Comparison of ENCODE assay signal across 10 cellular contexts in the genomic region with DNA sequence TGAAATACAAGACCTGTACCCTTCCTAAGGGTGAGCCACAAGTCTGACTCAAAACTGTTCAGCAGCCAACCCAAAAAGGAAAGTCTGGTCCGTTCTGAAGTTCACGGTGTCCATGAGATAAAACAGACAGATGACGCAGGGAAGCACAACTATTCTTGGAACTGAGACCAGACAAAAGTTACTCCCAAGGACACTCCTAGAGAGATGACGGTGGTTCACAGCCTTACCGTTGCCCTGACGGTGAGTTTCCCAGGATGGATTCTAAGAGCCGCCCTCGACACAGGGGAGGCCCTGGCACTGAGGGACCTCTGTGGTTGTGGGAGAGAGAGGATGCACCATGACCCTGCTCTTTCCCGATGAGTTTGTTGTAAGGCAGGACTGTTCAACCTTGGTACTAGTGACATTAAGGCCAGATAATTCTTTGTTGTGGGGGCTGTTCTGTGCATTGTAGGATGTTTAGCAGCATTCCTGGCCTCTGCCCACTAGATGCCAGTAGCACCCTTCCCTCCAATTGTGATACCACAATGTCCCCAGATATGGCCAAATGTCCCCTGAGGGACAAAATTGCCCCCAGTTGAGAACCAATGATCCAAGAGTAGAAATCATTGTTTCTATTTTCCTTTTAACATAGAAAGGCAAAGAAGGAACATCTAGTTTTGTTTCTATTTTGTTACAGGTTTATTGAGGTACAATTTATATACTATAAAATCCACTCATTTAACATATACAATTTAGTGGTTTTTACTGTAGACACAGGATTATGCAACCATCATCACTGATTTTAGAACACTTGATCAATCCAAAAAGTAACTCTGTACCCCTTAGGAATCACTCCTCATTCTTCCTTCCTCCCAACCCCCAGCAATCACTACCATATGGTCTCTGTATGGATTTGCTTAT. TPM values are rescaled to one million over a fixed set of nuclear protein-coding genes. Genes with fewer than 3 reads are reported as not detected.
DNase-seq lines count a peak whose midpoint lies in the region; ATAC-seq and TF ChIP-seq lines count a peak whose summit lies in the region.
"Had no signal": no experiment of that assay in that cellular context is flagged by ENCODE, and none has a peak within 500 bp of the region (broad histone marks: within the 10 kb centered on the region; RNA-seq: fewer than 3 reads in every experiment).

No MANE protein-coding gene starts in this region.

- H3K27me3 ChIP-seq in BE2C (peaks cover 43% of the 10 kb centered on the region), adipocyte (replicated peaks; ENCODE audit: control insufficient read depth, insufficient read depth, low read length) (peaks cover 6% of the 10 kb centered on the region), right lobe of liver (no peaks in the 10 kb centered on the region)

- H3K4me3 Mint-ChIP-seq in HFFc6 = no peak overlapping the region
- H3K4me3 Mint-ChIP-seq: stimulated activated naive CD8-positive, alpha-beta T cell treated with anti-CD3 and anti-CD28 coated beads, Interleukin-15, Interleukin-2, amounts not matched to agents 100 ng/mL and 50 ng/mL, for 24 hours had no signal

- DNase-seq in BE2C (peak; percentile 38), HFFc6 (no peak), adipocyte (ENCODE audit: low read depth) (peak; percentile 22), right lobe of liver (peak in 1 of 3 donors; percentile 28), COLO668 (lab: John Stamatoyannopoulos, UW; ENCODE audit: unreplicated experiment) (no peak), NCI-H2107 (lab: John Stamatoyannopoulos, UW) (no peak)

- H3K4me3 ChIP-seq in BE2C (ENCODE audit: low read depth, low read length) = no peak overlapping the region
- no peak overlapping the region for H3K4me3 ChIP-seq in adipocyte (ENCODE audit: low read length)
- no peak overlapping the region for H3K4me3 ChIP-seq in right lobe of liver

- TF ChIP-seq CTCF in BE2C (IDR thresholded peaks at IDR 0.05; ENCODE audit: low read depth, low read length) (peak; percentile 66), HFFc6 (IDR thresholded peaks at IDR 0.05) (peak; percentile 59), right lobe of liver (IDR thresholded peaks at IDR 0.05) (peak; percentile 22 to 40 (median 36))

- no peaks in the 10 kb centered on the region for H3K36me3 Mint-ChIP-seq in HFFc6 (ENCODE audit: low read depth)

- peaks cover 6% of the 10 kb centered on the region; the same call in 1 of the 2 replicates for H3K4me1 Mint-ChIP-seq in HFFc6 (ENCODE audit: low read depth)

- no peak overlapping the region for H3K27ac Mint-ChIP-seq in HFFc6
- H3K27ac Mint-ChIP-seq: stimulated activated naive CD8-positive, alpha-beta T cell treated with anti-CD3 and anti-CD28 coated beads, Interleukin-15, Interleukin-2, amounts not matched to agents 100 ng/mL and 50 ng/mL, for 24 hours had no signal

- intact Hi-C loops in right lobe of liver (cut with DNase I) = no loop called here

- H3K9me3 ChIP-seq in BE2C (no peaks in the 10 kb centered on the region), adipocyte (ENCODE audit: control insufficient read depth, low read length) (no peaks in the 10 kb centered on the region), right lobe of liver (no peaks in the 10 kb centered on the region)

- H3K27me3 Mint-ChIP-seq in HFFc6 (ENCODE audit: insufficient read depth) = peaks cover 32% of the 10 kb centered on the region

- H3K27ac ChIP-seq in right lobe of liver = no peak overlapping the region

- H3K9ac ChIP-seq in adipocyte (ENCODE audit: low read length) = no peak overlapping the region

- no peaks in the 10 kb centered on the region for H3K9me3 Mint-ChIP-seq in HFFc6
- H3K9me3 Mint-ChIP-seq: stimulated activated naive CD8-positive, alpha-beta T cell treated with anti-CD3 and anti-CD28 coated beads, Interleukin-15, Interleukin-2, amounts not matched to agents 100 ng/mL and 50 ng/mL, for 24 hours had no signal

- ATAC-seq in right lobe of liver (peak; percentile 30 to 61 (median 43)), GM21737 (IDR thresholded peaks at IDR 0.05; ENCODE audit: unreplicated experiment) (no peak), GM21367 (IDR thresholded peaks at IDR 0.05; ENCODE audit: unreplicated experiment) (no peak)

- TF ChIP-seq POLR2A in right lobe of liver (IDR thresholded peaks at IDR 0.05) = no peak

- H3K4me1 ChIP-seq in BE2C (no peaks in the 10 kb centered on the region), adipocyte (ENCODE audit: control insufficient read depth, insufficient read depth, low read length) (peaks cover 3% of the 10 kb centered on the region), right lobe of liver (peaks cover 0 to 17% (median 4%) of the 10 kb centered on the region in 4 donors)

- WGBS in right lobe of liver (ENCODE audit: insufficient coverage, low coverage, low lambda C conversion rate, missing lambda C conversion rate) = 60% methylated on average over 1 of the region's 9 CpGs

- H3K36me3 ChIP-seq in BE2C (no peaks in the 10 kb centered on the region), adipocyte (ENCODE audit: control insufficient read depth, insufficient read depth, low read length, severe bottlenecking) (no peaks in the 10 kb centered on the region), right lobe of liver (no peaks in the 10 kb centered on the region)

RNA-seq across cellular contexts. Expression of gene OR10P1, which starts 23.0 kb away (rescaled TPM):
- polyA plus RNA-seq in BE2C (2012; ENCODE audit: insufficient read depth, insufficient read length, low read depth) = not detected
- total RNA-seq in HFFc6 (2021; fragmentation: NEBNext Ultra II Directional; extraction: Animal tissue kit (Norgen Biotek cat#: 25700)) = not detected
- total RNA-seq in right lobe of liver = not detected
- polyA plus RNA-seq: esophagus had no signal

RNA-seq across cellular contexts. Expression of gene ITGA7, which starts 48.0 kb away (rescaled TPM):
- 3.1 TPM for polyA plus RNA-seq in BE2C (2012; ENCODE audit: insufficient read depth, insufficient read length, low read depth)
- 1 to 10 TPM in 4 of 6 experiments, under 1 TPM in 2; 0.95 to 2.3 (median 1.2) TPM for total RNA-seq in HFFc6 (2021; fragmentation: NEBNext Ultra II Directional; extraction: Animal tissue kit (Norgen Biotek cat#: 25700))
- total RNA-seq in right lobe of liver = 10 to 100 TPM in 3 of 6 experiments, 1 to 10 TPM in 3; 3.1 to 20.1 (median 8.3) TPM

RNA-seq across cellular contexts. Expression of gene BLOC1S1, which starts 56.1 kb away (rescaled TPM):
- 146 TPM for polyA plus RNA-seq in BE2C (2012; ENCODE audit: insufficient read depth, insufficient read length, low read depth)
- 100 to 1,000 TPM in 4 of 6 experiments, 10 to 100 TPM in 2; 87.4 to 113 (median 104) TPM for total RNA-seq in HFFc6 (2021; fragmentation: NEBNext Ultra II Directional; extraction: Animal tissue kit (Norgen Biotek cat#: 25700))
- total RNA-seq in right lobe of liver = 100 to 1,000 TPM in 3 of 6 experiments, 10 to 100 TPM in 3; 81.8 to 175 (median 99.0) TPM

Comparison
In these comparisons a context has a peak if more than half of its experiments do, and no peak if none do; other contexts are left out.
1. DNase-seq: peak in BE2C (single experiment) and adipocyte (single experiment); none in HFFc6 (single experiment), COLO668 (single experiment) and NCI-H2107 (single experiment).
2. ATAC-seq: peak in right lobe of liver (4 of 4); none in GM21737 (single experiment) and GM21367 (single experiment).
3. Peak in every context shown above with its lines, with median percentiles within 50 percentile points of each other: CTCF ChIP-seq.